Comparison of ENCODE assay signal across 8 cellular contexts in genomic region chr4:26321326-26322276, GRCh38. TPM values are rescaled to one million over a fixed set of nuclear protein-coding genes. Genes with fewer than 3 reads are reported as not detected.
A peak's percentile ranks its signal among the peaks of the same experiment; 100 is the strongest.
DNase-seq lines count a peak whose midpoint lies in the region.

No MANE protein-coding gene starts in this region.

- peak; percentile 32 for DNase-seq in NCI-H1105 treated with DMSO at 0.1 percent for 48 hours (lab: John Stamatoyannopoulos, UW)
- DNase-seq in NCI-H1105 (lab: John Stamatoyannopoulos, UW) = no peak
- peak; percentile 59 for DNase-seq in OCI-M1 (lab: John Stamatoyannopoulos, UW)
- peak; percentile 14 for DNase-seq in activated naive CD8-positive, alpha-beta T cell treated with anti-CD3 and anti-CD28 coated beads for 36 hours
- DNase-seq in iPS DF 6.9 (ENCODE audit: low read depth, low spot score) = no peak
- DNase-seq in T1000 (lab: John Stamatoyannopoulos, UW) = no peak
- no peak for DNase-seq in GF-D8 (lab: John Stamatoyannopoulos, UW)

- H3K27ac ChIP-seq in iPS DF 6.9 (ENCODE audit: low read length) = no peak overlapping the region

- H3K9ac ChIP-seq in skeletal muscle satellite cell (ENCODE audit: low read depth, low read length) = peak overlapping the region; percentile 97

- H3K4me2 ChIP-seq in skeletal muscle satellite cell (ENCODE audit: low read length) = peak overlapping the region; percentile 82

- H3K4me3 ChIP-seq in iPS DF 6.9 (ENCODE audit: low read length) (peak overlapping the region; percentile 81), skeletal muscle satellite cell (ENCODE audit: low read length) (peak overlapping the region; percentile 90)

- no peaks in the 10 kb centered on the region for H3K27me3 Mint-ChIP-seq in activated naive CD8-positive, alpha-beta T cell treated with anti-CD3 and anti-CD28 coated beads for 36 hours

- peak overlapping the region; percentile 90 for H3K4me3 Mint-ChIP-seq in activated naive CD8-positive, alpha-beta T cell treated with anti-CD3 and anti-CD28 coated beads for 36 hours

- H3K9me3 ChIP-seq in iPS DF 6.9 (ENCODE audit: control insufficient read depth, insufficient read depth, low read length) (no peaks in the 10 kb centered on the region), skeletal muscle satellite cell (replicated peaks; ENCODE audit: low read length) (peaks cover 4% of the 10 kb centered on the region)

- H3K4me1 Mint-ChIP-seq in activated naive CD8-positive, alpha-beta T cell treated with anti-CD3 and anti-CD28 coated beads for 36 hours = peaks cover 39% of the 10 kb centered on the region

- no peaks in the 10 kb centered on the region for H3K36me3 ChIP-seq in iPS DF 6.9 (ENCODE audit: control insufficient read depth, insufficient read depth, low read length)
- no peaks in the 10 kb centered on the region for H3K36me3 ChIP-seq in skeletal muscle satellite cell (ENCODE audit: insufficient read depth, low read length)

- H3K9me3 Mint-ChIP-seq in activated naive CD8-positive, alpha-beta T cell treated with anti-CD3 and anti-CD28 coated beads for 36 hours = peaks cover 15% of the 10 kb centered on the region

- H3K36me3 Mint-ChIP-seq in activated naive CD8-positive, alpha-beta T cell treated with anti-CD3 and anti-CD28 coated beads for 36 hours = peaks cover 21% of the 10 kb centered on the region

- H3K4me1 ChIP-seq in iPS DF 6.9 (ENCODE audit: control insufficient read depth, insufficient read depth, low read length) (peaks cover 3% of the 10 kb centered on the region; the same call in 1 of the 2 replicates), skeletal muscle satellite cell (ENCODE audit: control insufficient read depth, insufficient read depth, low read length) (peaks cover 40% of the 10 kb centered on the region)

- H3K27ac Mint-ChIP-seq in activated naive CD8-positive, alpha-beta T cell treated with anti-CD3 and anti-CD28 coated beads for 36 hours = peak overlapping the region; percentile 88

- no peaks in the 10 kb centered on the region for H3K27me3 ChIP-seq in iPS DF 6.9 (ENCODE audit: control insufficient read depth, insufficient read depth, low read length)
- H3K27me3 ChIP-seq in skeletal muscle satellite cell (ENCODE audit: control insufficient read depth, insufficient read depth, low read length) = no peaks in the 10 kb centered on the region

- no CpG with 5 or more reads among the region's 58 CpGs for WGBS in iPS DF 6.9 (ENCODE audit: insufficient coverage, insufficient read length)

RNA-seq across cellular contexts. Expression of gene RBPJ, which starts 0.8 kb away (rescaled TPM):
- 10 to 100 TPM; 88.7 to 93.5 TPM for total RNA-seq in activated naive CD8-positive, alpha-beta T cell treated with anti-CD3 and anti-CD28 coated beads for 36 hours
- 143 and 154 TPM in 2 replicates for total RNA-seq in skeletal muscle satellite cell (2012; rRNA removed)

Comparison
In these comparisons a context has a peak if more than half of its experiments do, and no peak if none do; other contexts are left out.
1. DNase-seq: peak in NCI-H1105 treated with DMSO at 0.1 percent for 48 hours (single experiment), OCI-M1 (single experiment) and activated naive CD8-positive, alpha-beta T cell treated with anti-CD3 and anti-CD28 coated beads for 36 hours (single experiment); none in NCI-H1105 (single experiment), iPS DF 6.9 (single experiment), T1000 (single experiment) and GF-D8 (single experiment).